Comparison of ENCODE assay signal across 8 cellular contexts in genomic region chr18:54224379-54225014, GRCh38.
DNase-seq lines count a peak whose midpoint lies in the region; ATAC-seq and TF ChIP-seq lines count a peak whose summit lies in the region.

Gene MBD2, minus strand, starts transcription at chr18:54224669. Its CDS starts 110 bp downstream, at chr18:54224559.

- peaks cover 44% of the 10 kb centered on the region for H3K4me1 Mint-ChIP-seq in central memory CD8-positive, alpha-beta T cell

- ATAC-seq in GM19023 (IDR thresholded peaks at IDR 0.05; ENCODE audit: unreplicated experiment) (peak; percentile 95), HG03280 (IDR thresholded peaks at IDR 0.05; ENCODE audit: unreplicated experiment) (peak; percentile 87)
- ATAC-seq in central memory CD8-positive, alpha-beta T cell (replicated peaks; ENCODE audit: extremely low read depth, poor library complexity, severe bottlenecking), result peak; percentile 83

- TF ChIP-seq CTCF in AG09319 (IDR thresholded peaks at IDR 0.05; ENCODE audit: low read depth, low read length), result peak; percentile 32

- peak within 1 kb of the TSS; percentile 88 for H3K4me3 Mint-ChIP-seq in central memory CD8-positive, alpha-beta T cell

- peak within 1 kb of the TSS; percentile 95 for H3K27ac Mint-ChIP-seq in central memory CD8-positive, alpha-beta T cell (ENCODE audit: low read depth)

- DNase-seq in AG09319 (ENCODE audit: extremely low read depth, low read depth) (peak; percentile 84), NCI-H345 treated with DMSO at 0.1 percent for 48 hours (lab: John Stamatoyannopoulos, UW; ENCODE audit: unreplicated experiment) (peak; percentile 89), iris pigment epithelial cell (ENCODE audit: low read depth) (peak; percentile 95)
- peak; percentile 82 for DNase-seq in activated CD4-positive, CD25-positive, alpha-beta regulatory T cell treated with anti-CD3 and anti-CD28 coated beads, Interleukin-2, amount 50 U/mL, for 16 hours (ENCODE audit: low read depth, low spot score)
- DNase-seq in central memory CD8-positive, alpha-beta T cell (ENCODE audit: low spot score in 2 of 2), result peak; percentile 92 to 93
- DNase-seq in stimulated activated CD4-positive, alpha-beta T cell treated with anti-CD3 and anti-CD28 coated beads, Interleukin-12 subunit alpha, Interleukin-12 subunit beta, amount 100 ng/mL, for 4 hours, result peak; percentile 92

- H3K27me3 Mint-ChIP-seq in central memory CD8-positive, alpha-beta T cell, result no peaks in the 10 kb centered on the region

- no peaks in the 10 kb centered on the region for H3K9me3 Mint-ChIP-seq in central memory CD8-positive, alpha-beta T cell

- H3K36me3 Mint-ChIP-seq in central memory CD8-positive, alpha-beta T cell (ENCODE audit: insufficient read depth), result peaks cover 20% of the 10 kb centered on the region

Comparison
In these comparisons a context has a peak if more than half of its experiments do, and no peak if none do; other contexts are left out.
1. Peak in every context shown above with its lines: DNase-seq and ATAC-seq.